In genomic region chr5:111345731-111346130, GRCh38 we compare ENCODE assay signal across 19 cellular contexts.
DNase-seq lines count a peak whose midpoint lies in the region; ATAC-seq, FAIRE-seq and TF ChIP-seq lines count a peak whose summit lies in the region.
"Had no signal": no experiment of that assay in that cellular context is flagged by ENCODE, and none has a peak within 500 bp of the region (broad histone marks: within the 10 kb centered on the region; RNA-seq: fewer than 3 reads in every experiment).

No MANE protein-coding gene starts in this region.

- H2AFZ ChIP-seq in GM23338 (no peak overlapping the region), K562 (ENCODE audit: low read depth, low read length) (peak overlapping the region; percentile 40; the same call in 1 of the 2 replicates)

- H3K4me1 Mint-ChIP-seq in CD4-positive, alpha-beta T cell (ENCODE audit: low read depth), result peaks cover 84% of the 10 kb centered on the region
- peaks cover 8% of the 10 kb centered on the region; the same call in 2 of the 3 replicates for H3K4me1 Mint-ChIP-seq in GM23338
- peaks cover 9 to 91% (median 65%) of the 10 kb centered on the region in 7 donors for H3K4me1 Mint-ChIP-seq in naive thymus-derived CD4-positive, alpha-beta T cell

- H3K4me3 Mint-ChIP-seq in CD4-positive, alpha-beta T cell, result no peak overlapping the region
- no peak overlapping the region for H3K4me3 Mint-ChIP-seq in GM23338
- peak overlapping the region in 2 of 10 donors; percentile 29 to 35 for H3K4me3 Mint-ChIP-seq in naive thymus-derived CD4-positive, alpha-beta T cell
- H3K4me3 Mint-ChIP-seq: activated naive CD8-positive, alpha-beta T cell; activated T-helper 1 cell treated with anti-CD3 and anti-CD28 coated beads, Interleukin-12 subunit alpha, Interleukin-12 subunit beta, Interleukin-2, Interleukin-4 antibody, amounts not matched to agents 30 ng/mL and 10 ng/mL and 1 ng/mL, durations not matched to agents 14 hours and 24 hours and 36 hours; CD4-positive, CD25-positive, alpha-beta regulatory T cell had no signal

- H4K20me1 ChIP-seq in GM23338 (replicated peaks; ENCODE audit: insufficient read depth) (no peaks in the 10 kb centered on the region), K562 (replicated peaks; ENCODE audit: control insufficient read depth, insufficient read depth, low read length) (no peaks in the 10 kb centered on the region)

- intact Hi-C loops in CD4-positive, alpha-beta T cell (cut with DNase I, micrococcal nuclease), result no loop called here
- intact Hi-C loops in K562 (cut with micrococcal nuclease), result no loop called here
- intact Hi-C loops in naive thymus-derived CD4-positive, alpha-beta T cell (cut with micrococcal nuclease), result no loop called here

- H3K79me2 ChIP-seq in GM23338 (replicated peaks; ENCODE audit: insufficient read depth) (no peaks in the 10 kb centered on the region), K562 (ENCODE audit: control insufficient read depth, insufficient read depth, low read length) (no peaks in the 10 kb centered on the region)

- no peak for TF ChIP-seq POLR2A in K562 (conservative IDR thresholded peaks at IDR 0.05)

- in situ Hi-C loops in K562 (cut with MboI), result no loop called here

- TF ChIP-seq CTCF in CD4-positive, alpha-beta T cell (IDR thresholded peaks at IDR 0.05), result no peak
- TF ChIP-seq CTCF in GM23338 (conservative IDR thresholded peaks at IDR 0.05; ENCODE audit: low read depth in 2 of 2) (no peak), K562 (IDR thresholded peaks at IDR 0.05 in 2 of 3, conservative IDR thresholded peaks at IDR 0.05 in 1 of 3; ENCODE audit: insufficient read depth in 2 of 3, low read depth in 1 of 3, low read length in 3 of 3) (no peak)

- peak overlapping the region; percentile 68 for H3K27ac Mint-ChIP-seq in CD4-positive, alpha-beta T cell
- H3K27ac Mint-ChIP-seq in GM23338, result peak overlapping the region; percentile 46; the same call in 1 of the 2 replicates
- peak overlapping the region in 6 of 9 donors; percentile 17 to 75 (median 44) for H3K27ac Mint-ChIP-seq in naive thymus-derived CD4-positive, alpha-beta T cell
- H3K27ac Mint-ChIP-seq: activated naive CD8-positive, alpha-beta T cell; activated T-helper 1 cell treated with anti-CD3 and anti-CD28 coated beads, Interleukin-12 subunit alpha, Interleukin-12 subunit beta, Interleukin-2, Interleukin-4 antibody, amounts not matched to agents 30 ng/mL and 10 ng/mL and 1 ng/mL, durations not matched to agents 14 hours and 24 hours and 36 hours had no signal

- H3K4me3 ChIP-seq in GM23338, result no peak overlapping the region
- no peak overlapping the region for H3K4me3 ChIP-seq in K562
- H3K4me3 ChIP-seq in naive thymus-derived CD4-positive, alpha-beta T cell (ENCODE audit: low read length), result no peak overlapping the region
- H3K4me3 ChIP-seq: HAP-1 had no signal

- peaks cover 74% of the 10 kb centered on the region for H3K36me3 Mint-ChIP-seq in CD4-positive, alpha-beta T cell (ENCODE audit: low read depth)
- H3K36me3 Mint-ChIP-seq in GM23338 (ENCODE audit: low read depth), result no peaks in the 10 kb centered on the region
- peaks cover 12 to 57% (median 40%) of the 10 kb centered on the region in 5 donors for H3K36me3 Mint-ChIP-seq in naive thymus-derived CD4-positive, alpha-beta T cell

- H3K9me1 ChIP-seq in K562 (ENCODE audit: control insufficient read depth, insufficient read depth, low read length), result no peaks in the 10 kb centered on the region

- no peak overlapping the region for H3K9ac ChIP-seq in K562 (ENCODE audit: insufficient read depth in 1 of 2, low read depth in 2 of 2, low read length in 2 of 2)

- no peaks in the 10 kb centered on the region for H3K36me3 ChIP-seq in GM23338 (ENCODE audit: insufficient read depth)
- no peaks in the 10 kb centered on the region for H3K36me3 ChIP-seq in K562 (ENCODE audit: control insufficient read depth, insufficient read depth, low read length)
- peaks cover 0 to 35% (median 4%) of the 10 kb centered on the region in 3 experiments for H3K36me3 ChIP-seq in naive thymus-derived CD4-positive, alpha-beta T cell (ENCODE audit: control insufficient read depth in 2 of 3, insufficient read depth in 3 of 3, low read length in 3 of 3)
- H3K36me3 ChIP-seq: HAP-1 had no signal

- 9% methylated on average over 8 of the region's 8 CpGs for WGBS in K562 (ENCODE audit: insufficient coverage, low coverage, missing lambda C conversion rate)

- CTCF ChIA-PET in CD4-positive, alpha-beta T cell (lab: Charles Lee), result no interaction called here
- CTCF ChIA-PET in K562 (lab: Yijun Ruan, JAX; ENCODE audit: low intra/inter-chr PET ratio), result no interaction called here
- CTCF ChIA-PET in naive thymus-derived CD4-positive, alpha-beta T cell (lab: Charles Lee), result interaction anchor here (0.6 to 0.7 kb wide), 2 partner anchors 24 to 204 kb away, joined by 3 read pairs; no protein-coding TSS in a partner anchor

- no peak for TF ChIP-seq EP300 in K562 (IDR thresholded peaks at IDR 0.05; ENCODE audit: low read length)

- H3K4me1 ChIP-seq in GM23338 (ENCODE audit: insufficient read depth) (no peaks in the 10 kb centered on the region), K562 (replicated peaks in 1 of 2; ENCODE audit: control insufficient read depth in 2 of 2, insufficient read depth in 2 of 2, low read length in 2 of 2) (no peaks in the 10 kb centered on the region)
- H3K4me1 ChIP-seq in naive thymus-derived CD4-positive, alpha-beta T cell (ENCODE audit: control insufficient read depth in 2 of 2, insufficient read depth in 2 of 2, low read length in 2 of 2), result peaks cover 4 to 12% of the 10 kb centered on the region in 2 donors
- H3K4me1 ChIP-seq: HAP-1 had no signal

- H3K27me3 ChIP-seq in CD4-positive, alpha-beta T cell (ENCODE audit: control insufficient read depth, insufficient read depth, low read length), result no peaks in the 10 kb centered on the region
- H3K27me3 ChIP-seq in GM23338 (ENCODE audit: insufficient read depth) (no peaks in the 10 kb centered on the region), K562 (ENCODE audit: control insufficient read depth in 2 of 2, insufficient read depth in 2 of 2, low read length in 2 of 2) (no peaks in the 10 kb centered on the region)
- H3K27me3 ChIP-seq in naive thymus-derived CD4-positive, alpha-beta T cell (ENCODE audit: control insufficient read depth in 2 of 2, insufficient read depth in 2 of 2, low read length in 2 of 2), result no peaks in the 10 kb centered on the region

- no peak for ATAC-seq in CD4-positive, alpha-beta T cell (ENCODE audit: poor library complexity)
- ATAC-seq in GM23338 (no peak), K562 (no peak), GM18909 (IDR thresholded peaks at IDR 0.05; ENCODE audit: poor library complexity, unreplicated experiment) (no peak), HG02981 (IDR thresholded peaks at IDR 0.05; ENCODE audit: unreplicated experiment) (no peak)
- no peak for ATAC-seq in naive thymus-derived CD4-positive, alpha-beta T cell

- H3K9me3 ChIP-seq in CD4-positive, alpha-beta T cell (ENCODE audit: control insufficient read depth, low read length), result no peaks in the 10 kb centered on the region
- H3K9me3 ChIP-seq in K562 (replicated peaks; ENCODE audit: control insufficient read depth, insufficient read depth, low read depth, low read length), result no peaks in the 10 kb centered on the region
- H3K9me3 ChIP-seq in naive thymus-derived CD4-positive, alpha-beta T cell (ENCODE audit: control insufficient read depth in 2 of 3, low read length in 3 of 3), result no peaks in the 10 kb centered on the region
- H3K9me3 ChIP-seq: HAP-1 had no signal

- H3K27me3 Mint-ChIP-seq in CD4-positive, alpha-beta T cell, result no peaks in the 10 kb centered on the region
- H3K27me3 Mint-ChIP-seq in GM23338 (ENCODE audit: insufficient read depth, low read depth, poor library complexity), result no peaks in the 10 kb centered on the region
- no peaks in the 10 kb centered on the region for H3K27me3 Mint-ChIP-seq in naive thymus-derived CD4-positive, alpha-beta T cell
- H3K27me3 Mint-ChIP-seq: activated naive CD8-positive, alpha-beta T cell; CD4-positive, CD25-positive, alpha-beta regulatory T cell had no signal

- H3K27ac ChIP-seq in CD4-positive, alpha-beta T cell (ENCODE audit: low read depth, low read length), result no peak overlapping the region
- H3K27ac ChIP-seq in GM23338 (ENCODE audit: low read depth) (no peak overlapping the region), K562 (ENCODE audit: extremely low read depth, low read depth, low read length) (no peak overlapping the region)
- no peak overlapping the region for H3K27ac ChIP-seq in naive thymus-derived CD4-positive, alpha-beta T cell (ENCODE audit: low read depth, low read length)

- TF ChIP-seq RAD21 in K562 (CRISPR knock-in tag; conservative IDR thresholded peaks at IDR 0.05 in 1 of 2, IDR thresholded peaks at IDR 0.05 in 1 of 2), result no peak

- H3K9me2 ChIP-seq in GM23338 (ENCODE audit: insufficient read depth), result no peaks in the 10 kb centered on the region

- H3K9me3 Mint-ChIP-seq in CD4-positive, alpha-beta T cell, result no peaks in the 10 kb centered on the region
- no peaks in the 10 kb centered on the region for H3K9me3 Mint-ChIP-seq in GM23338
- H3K9me3 Mint-ChIP-seq in naive thymus-derived CD4-positive, alpha-beta T cell, result no peaks in the 10 kb centered on the region
- H3K9me3 Mint-ChIP-seq: activated T-helper 1 cell treated with anti-CD3 and anti-CD28 coated beads, Interleukin-12 subunit alpha, Interleukin-12 subunit beta, Interleukin-2, Interleukin-4 antibody, amounts not matched to agents 30 ng/mL and 10 ng/mL and 1 ng/mL, durations not matched to agents 14 hours and 24 hours and 36 hours had no signal

- DNase-seq in CD4-positive, alpha-beta T cell, result no peak
- DNase-seq in GM23338 (ENCODE audit: low spot score) (no peak), K562 (ENCODE audit: extremely low read depth in 1 of 4, low spot score in 3 of 4) (no peak), NCI-H345 (lab: John Stamatoyannopoulos, UW) (no peak), T-helper 9 cell (no peak)
- no peak for DNase-seq in naive thymus-derived CD4-positive, alpha-beta T cell
- DNase-seq: activated CD4-positive, alpha-beta T cell treated with anti-CD3 and anti-CD28 coated beads for 1 hour; CD4-positive, CD25-positive, alpha-beta regulatory T cell; DMS79 treated with DMSO at 0.1 percent for 48 hours; effector memory CD4-positive, alpha-beta T cell; NCI-H1092 treated with DMSO at 0.1 percent for 48 hours; NCI-H526 treated with DMSO at 0.1 percent for 48 hours; occipital lobe had no signal

- POLR2A ChIA-PET in CD4-positive, alpha-beta T cell (lab: Charles Lee), result no interaction called here
- POLR2A ChIA-PET in K562 (lab: Yijun Ruan, JAX), result interaction anchor here (0.6 kb wide), 1 partner anchor 31 kb away, joined by 3 read pairs; no protein-coding TSS in a partner anchor
- POLR2A ChIA-PET in naive thymus-derived CD4-positive, alpha-beta T cell (lab: Charles Lee), result no interaction called here

- no TSS peak for BruUV-seq in K562 (replicated peaks; lab: Mats Ljungman, UMichigan)

- no peak for FAIRE-seq in K562 (lab: Jason Lieb, UNC)
- FAIRE-seq: GM18507 had no signal

- no peaks in the 10 kb centered on the region for H3F3A ChIP-seq in GM23338 (replicated peaks; ENCODE audit: low read depth)

- H3K4me2 ChIP-seq in GM23338 (no peak overlapping the region), K562 (ENCODE audit: insufficient read depth, low read length) (no peak overlapping the region)

TF ChIP-seq in GM23338, 12 proteins besides CTCF, POLR2A, EP300 and RAD21:
- TF ChIP-seq STAT1 (IDR thresholded peaks at IDR 0.05; ENCODE audit: unreplicated experiment), result no peak
- TF ChIP-seq ZNF114 (CRISPR knock-in tag; IDR thresholded peaks at IDR 0.05), result no peak
